8 cellular contexts compared by ENCODE assay signal in the genomic region with DNA sequence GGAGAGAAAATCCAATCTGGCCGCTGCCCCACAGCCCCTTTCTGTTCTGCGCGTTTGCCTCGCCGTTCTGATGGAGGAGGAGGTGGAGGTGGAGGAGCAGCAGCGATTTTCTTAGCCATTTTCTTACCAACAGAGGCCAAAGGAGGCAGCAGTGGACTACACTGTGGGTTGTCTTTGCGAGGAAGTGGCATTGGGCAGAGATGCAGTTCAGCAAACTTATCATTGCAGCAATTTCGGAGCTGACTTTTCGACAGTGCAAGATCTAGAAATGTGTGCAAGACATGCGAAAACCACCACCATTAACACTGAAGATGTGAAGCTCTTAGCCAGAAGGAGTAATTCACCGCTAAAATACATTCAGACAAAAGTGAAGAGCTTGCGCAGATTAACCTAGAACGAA. TPM values are rescaled to one million over a fixed set of nuclear protein-coding genes. Genes with fewer than 3 reads are reported as not detected.
DNase-seq lines count a peak whose midpoint lies in the region; ATAC-seq and TF ChIP-seq lines count a peak whose summit lies in the region.

No MANE protein-coding gene starts in this region.

- H3K4me3 Mint-ChIP-seq in MCF 10A (ENCODE audit: unreplicated experiment) = peak overlapping the region; percentile 87

- H3K27ac Mint-ChIP-seq in MCF 10A (ENCODE audit: low read depth, unreplicated experiment) = peak overlapping the region; percentile 89

- H3K27ac ChIP-seq in stomach smooth muscle (ENCODE audit: low read length) = peak overlapping the region; percentile 74

- H3K27me3 ChIP-seq in stomach smooth muscle (ENCODE audit: control insufficient read depth in 1 of 2, insufficient read depth in 2 of 2, low read length in 2 of 2) = no peaks in the 10 kb centered on the region

- ATAC-seq in HG02938 (IDR thresholded peaks at IDR 0.05; ENCODE audit: unreplicated experiment) = no peak

- DNase-seq in A172 (ENCODE audit: low spot score) (peak; percentile 70), GM12864 (ENCODE audit: low read depth) (no peak), T follicular helper cell (ENCODE audit: low read depth) (peak; percentile 20), MCF 10A (ENCODE audit: unreplicated experiment) (peak; percentile 46), kidney tubule cell (ENCODE audit: low spot score) (peak; percentile 59), cerebellum (ENCODE audit: low spot score) (no peak)

- intact Hi-C loops in MCF 10A (cut with micrococcal nuclease) = loop anchor here (5.0 kb wide), 3 partner anchors 332 to 412 kb away; no protein-coding TSS in a partner anchor

- H3K4me3 ChIP-seq in GM12864 (ENCODE audit: low read depth, low read length) (no peak overlapping the region), stomach smooth muscle (ENCODE audit: low read length in 2 of 2) (no peak overlapping the region)

- TF ChIP-seq CTCF in GM12864 (IDR thresholded peaks at IDR 0.05; ENCODE audit: low read depth, low read length, missing control alignments) (peak; percentile 12), MCF 10A (IDR thresholded peaks at IDR 0.05; ENCODE audit: unreplicated experiment) (peak; percentile 14)

- no TSS peak for BruUV-seq in MCF 10A (replicated peaks; lab: Mats Ljungman, UMichigan)

- no peaks in the 10 kb centered on the region for H3K36me3 ChIP-seq in stomach smooth muscle (ENCODE audit: control insufficient read depth in 2 of 2, insufficient read depth in 2 of 2, low read length in 2 of 2)

- H3K27me3 Mint-ChIP-seq in MCF 10A (ENCODE audit: insufficient read depth, unreplicated experiment) = no peaks in the 10 kb centered on the region

- POLR2A ChIA-PET in MCF 10A (lab: Yijun Ruan, JAX) = interaction anchor here (0.6 to 5.9 kb wide), 6 partner anchors 38 to 431 kb away, joined by 3 to 61 read pairs (median 5); no protein-coding TSS in a partner anchor

- peaks cover 19% of the 10 kb centered on the region for H3K36me3 Mint-ChIP-seq in MCF 10A (ENCODE audit: insufficient read depth, unreplicated experiment)

- no peak overlapping the region for H3K9ac ChIP-seq in stomach smooth muscle (ENCODE audit: low read length in 2 of 2)

- H3K4me1 Mint-ChIP-seq in MCF 10A (ENCODE audit: insufficient read depth, unreplicated experiment) = no peaks in the 10 kb centered on the region

- peaks cover 4% of the 10 kb centered on the region for H3K4me1 ChIP-seq in stomach smooth muscle (ENCODE audit: control insufficient read depth, insufficient read depth, low read length)

- CTCF ChIA-PET in MCF 10A (lab: Yijun Ruan, JAX) = interaction anchor here (0.6 to 12.2 kb wide), 21 partner anchors 10 to 576 kb away, joined by 3 to 155 read pairs (median 6); no protein-coding TSS in a partner anchor

- no peaks in the 10 kb centered on the region for H3K9me3 ChIP-seq in stomach smooth muscle (ENCODE audit: control insufficient read depth in 2 of 2, low read length in 2 of 2)

- H3K9me3 Mint-ChIP-seq in MCF 10A (ENCODE audit: unreplicated experiment) = no peaks in the 10 kb centered on the region

RNA-seq across cellular contexts. Expression of gene ARL4A, which starts 1.9 kb away (rescaled TPM):
- total RNA-seq in A172 (2014; rRNA removed; shearing (Covaris generic)) = 53.5 and 62.1 TPM in 2 replicates
- total RNA-seq in MCF 10A (2022) (30.7 and 42.6 TPM in 2 replicates), cerebellum (51.3 TPM)

Comparison
In these comparisons a context has a peak if more than half of its experiments do, and no peak if none do; other contexts are left out.
1. DNase-seq: peak in A172 (single experiment), T follicular helper cell (single experiment), MCF 10A (single experiment) and kidney tubule cell (single experiment); none in GM12864 (single experiment) and cerebellum (single experiment).